Comparison of ENCODE assay signal across 1 cellular context in the genomic region with DNA sequence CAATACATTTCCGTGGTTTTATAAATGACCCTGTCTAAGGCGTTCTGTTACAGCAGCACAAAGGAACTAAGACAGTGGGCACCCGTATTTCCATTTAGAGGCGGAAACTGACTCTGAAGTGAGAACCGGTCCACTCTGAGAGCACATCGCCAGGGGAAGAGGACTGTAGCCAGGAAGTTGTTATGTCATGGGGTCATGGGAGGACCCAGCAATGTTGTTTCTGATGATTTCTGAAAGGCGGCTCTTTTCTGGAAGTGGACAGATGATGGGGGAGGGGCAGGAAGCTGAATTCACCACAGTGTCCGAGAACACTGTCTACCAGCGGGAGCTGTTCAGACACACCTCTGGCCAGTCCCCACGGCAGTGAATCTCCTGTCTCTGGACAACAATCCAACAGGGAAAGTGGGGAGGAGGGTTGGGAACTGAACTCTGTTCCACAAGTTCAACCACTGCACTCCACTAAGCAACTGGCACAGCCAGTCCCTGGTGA.
TF ChIP-seq lines count a peak whose summit lies in the region.

No MANE protein-coding gene starts in this region.

TF ChIP-seq in H1, 55 proteins besides CTCF, POLR2A, EP300 and RAD21:
- no peak for TF ChIP-seq HDAC6 (IDR thresholded peaks at IDR 0.05; ENCODE audit: low read depth, low read length)
- TF ChIP-seq HDAC2 (IDR thresholded peaks at IDR 0.05; ENCODE audit: borderline replicate concordance in 1 of 2, low read depth in 2 of 2, low read length in 2 of 2) = no peak
- TF ChIP-seq CBX5 (IDR thresholded peaks at IDR 0.05; ENCODE audit: low read depth, low read length) = no peak
- TF ChIP-seq YY1 (IDR thresholded peaks at IDR 0.05; ENCODE audit: low read depth, low read length) = no peak
- no peak for TF ChIP-seq RXRA (IDR thresholded peaks at IDR 0.05; ENCODE audit: insufficient read depth, low read depth, low read length)
- TF ChIP-seq POLR2AphosphoS5 (IDR thresholded peaks at IDR 0.05; ENCODE audit: low read depth, low read length) = no peak
- no peak for TF ChIP-seq SAP30 (IDR thresholded peaks at IDR 0.05; ENCODE audit: insufficient read depth, insufficient replicate concordance, low read length)
